Comparison of ENCODE assay signal across 16 cellular contexts in genomic region chr2:127429844-127430425, GRCh38. TPM values are rescaled to one million over a fixed set of nuclear protein-coding genes. Genes with fewer than 3 reads are reported as not detected.
DNase-seq lines count a peak whose midpoint lies in the region; TF ChIP-seq lines count a peak whose summit lies in the region.
"Had no signal": no experiment of that assay in that cellular context is flagged by ENCODE, and none has a peak within 500 bp of the region (broad histone marks: within the 10 kb centered on the region; RNA-seq: fewer than 3 reads in every experiment).

No MANE protein-coding gene starts in this region.

- H3K4me1 ChIP-seq in stomach (no peaks in the 10 kb centered on the region), mesendoderm (ENCODE audit: control insufficient read depth, low read depth, low read length) (no peaks in the 10 kb centered on the region)
- H3K4me1 ChIP-seq in effector memory CD4-positive, alpha-beta T cell (ENCODE audit: control insufficient read depth, insufficient read depth, low read length, poor library complexity, severe bottlenecking), result no peaks in the 10 kb centered on the region

- H3K9ac ChIP-seq in mesendoderm (ENCODE audit: low read length), result no peak overlapping the region
- H3K9ac ChIP-seq: BLaER1 treated with 17β-estradiol and CSF1 and Interleukin-3, amounts not matched to agents 10 nM and 100 nM; GM23248 had no signal

- no peaks in the 10 kb centered on the region for H3K79me1 ChIP-seq in mesendoderm (ENCODE audit: low read length)

- H4K5ac ChIP-seq in mesendoderm (ENCODE audit: low read length), result no peak overlapping the region

- H4K8ac ChIP-seq in mesendoderm (ENCODE audit: low read depth, low read length), result no peak overlapping the region

- H3K4me3 ChIP-seq in WERI-Rb-1 (ENCODE audit: low read depth, low read length), result no peak overlapping the region
- H3K4me3 ChIP-seq in lower leg skin (ENCODE audit: low read depth, poor library complexity, severe bottlenecking), result no peak overlapping the region
- H3K4me3 ChIP-seq in stomach, result no peak overlapping the region
- H3K4me3 ChIP-seq in effector memory CD4-positive, alpha-beta T cell (ENCODE audit: insufficient read depth, low read depth, low read length, poor library complexity, severe bottlenecking), result no peak overlapping the region
- H3K4me3 ChIP-seq in mesendoderm (ENCODE audit: low read length), result no peak overlapping the region
- H3K4me3 ChIP-seq: BLaER1 treated with 17β-estradiol and CSF1 and Interleukin-3, amounts not matched to agents 10 nM and 100 nM; GM12878; GM23248 had no signal

- H3K27ac ChIP-seq in WERI-Rb-1, result no peak overlapping the region
- no peak overlapping the region for H3K27ac ChIP-seq in stomach
- no peak overlapping the region for H3K27ac ChIP-seq in effector memory CD4-positive, alpha-beta T cell (ENCODE audit: insufficient read depth, low read length, poor library complexity, severe bottlenecking)
- no peak overlapping the region for H3K27ac ChIP-seq in mesendoderm (ENCODE audit: low read depth, low read length)
- H3K27ac ChIP-seq: BLaER1 treated with 17β-estradiol and CSF1 and Interleukin-3, amounts not matched to agents 10 nM and 100 nM; GM23248 had no signal

- no peak overlapping the region for H3K56ac ChIP-seq in mesendoderm (ENCODE audit: low read length)

- H3K27me3 ChIP-seq in WERI-Rb-1 (ENCODE audit: insufficient read depth, low read depth, severe bottlenecking) (no peaks in the 10 kb centered on the region), stomach (peaks cover 0 to 5% (median 0%) of the 10 kb centered on the region in 3 donors), mesendoderm (ENCODE audit: insufficient read depth, low read length, poor library complexity) (no peaks in the 10 kb centered on the region)
- H3K27me3 ChIP-seq in effector memory CD4-positive, alpha-beta T cell (replicated peaks; ENCODE audit: control insufficient read depth, insufficient read depth, low read length, poor library complexity, severe bottlenecking), result no peaks in the 10 kb centered on the region

- no peaks in the 10 kb centered on the region for H3K79me2 ChIP-seq in mesendoderm (ENCODE audit: control insufficient read depth, insufficient read depth, low read length)

- H3K4ac ChIP-seq in mesendoderm (ENCODE audit: low read depth, low read length), result no peak overlapping the region

- no peak for TF ChIP-seq EP300 in stomach (IDR thresholded peaks at IDR 0.05)

- H2BK15ac ChIP-seq in mesendoderm (replicated peaks; ENCODE audit: low read depth), result no peak overlapping the region

- no peak overlapping the region for H3K23ac ChIP-seq in mesendoderm (ENCODE audit: low read length)

- H3K9me3 ChIP-seq in WERI-Rb-1 (ENCODE audit: severe bottlenecking) (no peaks in the 10 kb centered on the region), stomach (no peaks in the 10 kb centered on the region)
- no peaks in the 10 kb centered on the region for H3K9me3 ChIP-seq in effector memory CD4-positive, alpha-beta T cell (ENCODE audit: control insufficient read depth, low read length)
- H3K9me3 ChIP-seq: BLaER1 treated with 17β-estradiol and CSF1 and Interleukin-3, amounts not matched to agents 10 nM and 100 nM had no signal

- no peak overlapping the region for H2AK5ac ChIP-seq in mesendoderm (ENCODE audit: low read length)

- WGBS in lower leg skin, 2 donors, result 82 to 89% methylated on average over 7 of the region's 7 CpGs
- 85 to 93% (median 91%) methylated on average over 7 of the region's 7 CpGs for WGBS in stomach, 5 donors
- no CpG with 5 or more reads among the region's 7 CpGs for WGBS in mesendoderm (ENCODE audit: extremely low coverage, insufficient coverage, low lambda C conversion rate)

- intact Hi-C loops in lower leg skin (cut with DNase I; ENCODE audit: low total_unique reads) (no loop called here), stomach (cut with DNase I; ENCODE audit: low total_unique reads) (no loop called here)

- no peak overlapping the region for H3K4me2 ChIP-seq in mesendoderm (ENCODE audit: low read length)
- H3K4me2 ChIP-seq: BLaER1 treated with 17β-estradiol and CSF1 and Interleukin-3, amounts not matched to agents 10 nM and 100 nM had no signal

- H3K36me3 ChIP-seq in WERI-Rb-1, result no peaks in the 10 kb centered on the region
- peaks cover 0 to 10% (median 4%) of the 10 kb centered on the region in 4 donors for H3K36me3 ChIP-seq in stomach
- no peaks in the 10 kb centered on the region for H3K36me3 ChIP-seq in effector memory CD4-positive, alpha-beta T cell (ENCODE audit: control insufficient read depth, insufficient read depth, low read length)
- H3K36me3 ChIP-seq in mesendoderm (ENCODE audit: control insufficient read depth, insufficient read depth, low read length), result no peaks in the 10 kb centered on the region
- H3K36me3 ChIP-seq: BLaER1 treated with 17β-estradiol and CSF1 and Interleukin-3, amounts not matched to agents 10 nM and 100 nM had no signal

- H3K18ac ChIP-seq in mesendoderm (ENCODE audit: low read length), result no peak overlapping the region

- no peak for TF ChIP-seq CTCF in WERI-Rb-1 (IDR thresholded peaks at IDR 0.05; ENCODE audit: low read depth, low read length)
- no peak for TF ChIP-seq CTCF in lower leg skin (IDR thresholded peaks at IDR 0.05)
- no peak for TF ChIP-seq CTCF in stomach (IDR thresholded peaks at IDR 0.05)

- TF ChIP-seq POLR2A in lower leg skin (IDR thresholded peaks at IDR 0.05) (no peak), stomach (IDR thresholded peaks at IDR 0.05) (no peak)

- no peak overlapping the region for H2BK120ac ChIP-seq in mesendoderm (ENCODE audit: low read depth, low read length)

- H2BK5ac ChIP-seq in mesendoderm (ENCODE audit: low read length), result no peak overlapping the region

- peak; percentile 42 for DNase-seq in activated CD8-positive, alpha-beta memory T cell treated with anti-CD3 and anti-CD28 coated beads for 24 hours
- DNase-seq in activated CD8-positive, alpha-beta memory T cell treated with anti-CD3 and anti-CD28 coated beads, Interleukin-2, amount 50 U/mL, for 48 hours, result no peak
- DNase-seq in WERI-Rb-1 (peak; percentile 64), lower leg skin (ENCODE audit: low spot score in 2 of 2) (peak; percentile 7 to 58), stomach (peak; percentile 4), mesendoderm (no peak), nucleus accumbens (lab: John Stamatoyannopoulos, UW) (no peak)
- DNase-seq in effector memory CD4-positive, alpha-beta T cell, result no peak
- DNase-seq: ACHN; Calu3; CD4-positive, CD25-positive, alpha-beta regulatory T cell; DMS 273 treated with DMSO at 0.1 percent for 48 hours; GM23248 had no signal

RNA-seq across cellular contexts. Expression of gene PROC, which starts 11.7 kb away (rescaled TPM):
- total RNA-seq in lower leg skin (not detected), stomach (1 to 10 TPM in 4 of 5 donors, not detected in 1; 1.2 to 6.8 (median 4.5) TPM)
- 1 to 10 TPM; 2.1 to 5.0 (median 4.6) TPM for polyA plus RNA-seq in stomach
- polyA plus RNA-seq in mesendoderm (2013, experiment 1 of 2), result 0.11 TPM
- 0.15 TPM for polyA plus RNA-seq in mesendoderm (2013, experiment 2 of 2)
- total RNA-seq: CD4-positive, CD25-positive, alpha-beta regulatory T cell; Daoy; GM12878; GM23248 had no signal
- polyA plus RNA-seq: GM12878, GM23248 had no signal

RNA-seq across cellular contexts. Expression of gene MAP3K2, which starts 42.2 kb away (rescaled TPM):
- total RNA-seq in lower leg skin (10 to 100 TPM; 58.9 to 68.5 (median 63.0) TPM), stomach (100 to 1,000 TPM in 1 of 5 donors, 10 to 100 TPM in 4; 50.2 to 141 (median 61.1) TPM)
- polyA plus RNA-seq in stomach, result 1 to 10 TPM; 3.8 to 7.4 (median 6.7) TPM
- 7.8 TPM for polyA plus RNA-seq in mesendoderm (2013, experiment 1 of 2)
- 8.3 TPM for polyA plus RNA-seq in mesendoderm (2013, experiment 2 of 2)

Comparison
In these comparisons a context has a peak if more than half of its experiments do, and no peak if none do; other contexts are left out.
1. DNase-seq: peak in activated CD8-positive, alpha-beta memory T cell treated with anti-CD3 and anti-CD28 coated beads for 24 hours (single experiment), WERI-Rb-1 (single experiment), lower leg skin (2 of 2) and stomach (single experiment); none in activated CD8-positive, alpha-beta memory T cell treated with anti-CD3 and anti-CD28 coated beads, Interleukin-2, amount 50 U/mL, for 48 hours (single experiment), effector memory CD4-positive, alpha-beta T cell (0 of 3), mesendoderm (single experiment) and nucleus accumbens (0 of 56).